Comparison of ENCODE assay signal across 1 cellular context in the genomic region with DNA sequence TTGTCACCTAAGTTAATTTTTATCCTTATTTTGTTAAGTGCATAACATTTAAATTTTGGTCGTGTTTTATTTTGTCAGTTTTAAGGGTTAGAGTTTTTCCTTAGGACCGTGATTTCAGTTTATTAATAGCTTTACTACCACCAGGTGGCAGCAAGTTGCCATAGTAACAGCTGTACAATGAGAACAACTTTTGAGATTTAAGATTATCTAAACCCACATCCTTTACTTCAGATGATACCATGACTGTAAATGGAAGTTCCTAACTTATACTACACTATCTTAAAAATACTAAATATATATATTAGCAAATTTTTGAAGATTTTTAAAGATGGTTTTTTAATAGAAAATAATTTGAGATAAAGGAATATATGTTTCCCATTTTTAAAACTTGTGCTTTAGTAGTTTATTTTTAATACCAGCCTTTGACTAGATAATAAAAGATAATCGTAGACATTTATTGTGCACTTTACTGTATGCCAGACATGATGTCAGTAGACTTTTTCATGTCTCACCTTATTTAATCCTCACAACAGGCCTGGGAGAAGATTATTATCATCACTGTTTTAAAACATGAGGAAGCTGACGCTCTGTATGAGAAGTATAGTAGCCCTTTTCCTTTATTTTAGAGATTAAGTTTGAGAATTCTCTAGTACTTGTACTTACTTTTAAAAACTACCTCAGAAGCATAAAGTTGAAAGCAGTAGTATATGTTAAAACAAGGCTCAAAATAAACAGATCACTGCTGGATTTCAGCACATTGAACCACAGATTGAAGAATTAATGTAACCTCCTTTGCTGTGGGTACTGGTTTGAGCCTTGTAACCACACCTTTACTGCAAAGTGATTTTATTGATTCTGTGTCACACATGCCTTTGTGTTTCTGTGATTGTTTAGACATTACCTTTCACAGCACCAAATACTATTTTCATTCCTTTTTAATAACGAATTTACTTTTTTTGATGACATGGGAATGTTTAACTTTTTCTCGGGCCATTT.
TF ChIP-seq lines count a peak whose summit lies in the region.

No MANE protein-coding gene starts in this region.

TF ChIP-seq in GM12878, 131 proteins besides CTCF, POLR2A, EP300 and RAD21 (continued from another document):
- TF ChIP-seq, protein P1, sequence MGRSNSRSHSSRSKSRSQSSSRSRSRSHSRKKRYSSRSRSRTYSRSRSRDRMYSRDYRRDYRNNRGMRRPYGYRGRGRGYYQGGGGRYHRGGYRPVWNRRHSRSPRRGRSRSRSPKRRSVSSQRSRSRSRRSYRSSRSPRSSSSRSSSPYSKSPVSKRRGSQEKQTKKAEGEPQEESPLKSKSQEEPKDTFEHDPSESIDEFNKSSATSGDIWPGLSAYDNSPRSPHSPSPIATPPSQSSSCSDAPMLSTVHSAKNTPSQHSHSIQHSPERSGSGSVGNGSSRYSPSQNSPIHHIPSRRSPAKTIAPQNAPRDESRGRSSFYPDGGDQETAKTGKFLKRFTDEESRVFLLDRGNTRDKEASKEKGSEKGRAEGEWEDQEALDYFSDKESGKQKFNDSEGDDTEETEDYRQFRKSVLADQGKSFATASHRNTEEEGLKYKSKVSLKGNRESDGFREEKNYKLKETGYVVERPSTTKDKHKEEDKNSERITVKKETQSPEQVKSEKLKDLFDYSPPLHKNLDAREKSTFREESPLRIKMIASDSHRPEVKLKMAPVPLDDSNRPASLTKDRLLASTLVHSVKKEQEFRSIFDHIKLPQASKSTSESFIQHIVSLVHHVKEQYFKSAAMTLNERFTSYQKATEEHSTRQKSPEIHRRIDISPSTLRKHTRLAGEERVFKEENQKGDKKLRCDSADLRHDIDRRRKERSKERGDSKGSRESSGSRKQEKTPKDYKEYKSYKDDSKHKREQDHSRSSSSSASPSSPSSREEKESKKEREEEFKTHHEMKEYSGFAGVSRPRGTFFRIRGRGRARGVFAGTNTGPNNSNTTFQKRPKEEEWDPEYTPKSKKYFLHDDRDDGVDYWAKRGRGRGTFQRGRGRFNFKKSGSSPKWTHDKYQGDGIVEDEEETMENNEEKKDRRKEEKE (IDR thresholded peaks at IDR 0.05), result no peak
- TF ChIP-seq ZNF24 (IDR thresholded peaks at IDR 0.05), result no peak
- TF ChIP-seq BACH1 (IDR thresholded peaks at IDR 0.05; ENCODE audit: borderline replicate concordance), result no peak
- no peak for TF ChIP-seq GABPA (IDR thresholded peaks at IDR 0.05; ENCODE audit: low read depth)
- no peak for TF ChIP-seq MEF2A (IDR thresholded peaks at IDR 0.05; ENCODE audit: insufficient read depth, low read depth, low read length)
- TF ChIP-seq, protein P2, sequence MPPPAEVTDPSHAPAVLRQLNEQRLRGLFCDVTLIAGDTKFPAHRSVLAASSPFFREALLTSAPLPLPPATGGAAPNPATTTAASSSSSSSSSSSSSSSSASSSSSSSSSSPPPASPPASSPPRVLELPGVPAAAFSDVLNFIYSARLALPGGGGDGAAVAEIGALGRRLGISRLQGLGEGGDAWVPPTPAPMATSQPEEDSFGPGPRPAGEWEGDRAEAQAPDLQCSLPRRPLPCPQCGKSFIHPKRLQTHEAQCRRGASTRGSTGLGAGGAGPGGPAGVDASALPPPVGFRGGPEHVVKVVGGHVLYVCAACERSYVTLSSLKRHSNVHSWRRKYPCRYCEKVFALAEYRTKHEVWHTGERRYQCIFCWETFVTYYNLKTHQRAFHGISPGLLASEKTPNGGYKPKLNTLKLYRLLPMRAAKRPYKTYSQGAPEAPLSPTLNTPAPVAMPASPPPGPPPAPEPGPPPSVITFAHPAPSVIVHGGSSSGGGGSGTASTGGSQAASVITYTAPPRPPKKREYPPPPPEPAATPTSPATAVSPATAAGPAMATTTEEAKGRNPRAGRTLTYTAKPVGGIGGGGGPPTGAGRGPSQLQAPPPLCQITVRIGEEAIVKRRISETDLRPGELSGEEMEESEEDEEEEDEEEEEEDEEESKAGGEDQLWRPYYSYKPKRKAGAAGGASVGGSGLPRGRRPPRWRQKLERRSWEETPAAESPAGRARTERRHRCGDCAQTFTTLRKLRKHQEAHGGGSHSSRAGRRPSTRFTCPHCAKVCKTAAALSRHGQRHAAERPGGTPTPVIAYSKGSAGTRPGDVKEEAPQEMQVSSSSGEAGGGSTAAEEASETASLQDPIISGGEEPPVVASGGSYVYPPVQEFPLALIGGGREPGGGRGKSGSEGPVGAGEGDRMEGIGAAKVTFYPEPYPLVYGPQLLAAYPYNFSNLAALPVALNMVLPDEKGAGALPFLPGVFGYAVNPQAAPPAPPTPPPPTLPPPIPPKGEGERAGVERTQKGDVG (CRISPR knock-in tag; IDR thresholded peaks at IDR 0.05), result no peak
- TF ChIP-seq, protein P3, sequence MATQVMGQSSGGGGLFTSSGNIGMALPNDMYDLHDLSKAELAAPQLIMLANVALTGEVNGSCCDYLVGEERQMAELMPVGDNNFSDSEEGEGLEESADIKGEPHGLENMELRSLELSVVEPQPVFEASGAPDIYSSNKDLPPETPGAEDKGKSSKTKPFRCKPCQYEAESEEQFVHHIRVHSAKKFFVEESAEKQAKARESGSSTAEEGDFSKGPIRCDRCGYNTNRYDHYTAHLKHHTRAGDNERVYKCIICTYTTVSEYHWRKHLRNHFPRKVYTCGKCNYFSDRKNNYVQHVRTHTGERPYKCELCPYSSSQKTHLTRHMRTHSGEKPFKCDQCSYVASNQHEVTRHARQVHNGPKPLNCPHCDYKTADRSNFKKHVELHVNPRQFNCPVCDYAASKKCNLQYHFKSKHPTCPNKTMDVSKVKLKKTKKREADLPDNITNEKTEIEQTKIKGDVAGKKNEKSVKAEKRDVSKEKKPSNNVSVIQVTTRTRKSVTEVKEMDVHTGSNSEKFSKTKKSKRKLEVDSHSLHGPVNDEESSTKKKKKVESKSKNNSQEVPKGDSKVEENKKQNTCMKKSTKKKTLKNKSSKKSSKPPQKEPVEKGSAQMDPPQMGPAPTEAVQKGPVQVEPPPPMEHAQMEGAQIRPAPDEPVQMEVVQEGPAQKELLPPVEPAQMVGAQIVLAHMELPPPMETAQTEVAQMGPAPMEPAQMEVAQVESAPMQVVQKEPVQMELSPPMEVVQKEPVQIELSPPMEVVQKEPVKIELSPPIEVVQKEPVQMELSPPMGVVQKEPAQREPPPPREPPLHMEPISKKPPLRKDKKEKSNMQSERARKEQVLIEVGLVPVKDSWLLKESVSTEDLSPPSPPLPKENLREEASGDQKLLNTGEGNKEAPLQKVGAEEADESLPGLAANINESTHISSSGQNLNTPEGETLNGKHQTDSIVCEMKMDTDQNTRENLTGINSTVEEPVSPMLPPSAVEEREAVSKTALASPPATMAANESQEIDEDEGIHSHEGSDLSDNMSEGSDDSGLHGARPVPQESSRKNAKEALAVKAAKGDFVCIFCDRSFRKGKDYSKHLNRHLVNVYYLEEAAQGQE (IDR thresholded peaks at IDR 0.05; ENCODE audit: low read depth, low read length), result no peak
- TF ChIP-seq JUND (IDR thresholded peaks at IDR 0.05; ENCODE audit: low read depth, low read length), result no peak
- TF ChIP-seq, protein P4, sequence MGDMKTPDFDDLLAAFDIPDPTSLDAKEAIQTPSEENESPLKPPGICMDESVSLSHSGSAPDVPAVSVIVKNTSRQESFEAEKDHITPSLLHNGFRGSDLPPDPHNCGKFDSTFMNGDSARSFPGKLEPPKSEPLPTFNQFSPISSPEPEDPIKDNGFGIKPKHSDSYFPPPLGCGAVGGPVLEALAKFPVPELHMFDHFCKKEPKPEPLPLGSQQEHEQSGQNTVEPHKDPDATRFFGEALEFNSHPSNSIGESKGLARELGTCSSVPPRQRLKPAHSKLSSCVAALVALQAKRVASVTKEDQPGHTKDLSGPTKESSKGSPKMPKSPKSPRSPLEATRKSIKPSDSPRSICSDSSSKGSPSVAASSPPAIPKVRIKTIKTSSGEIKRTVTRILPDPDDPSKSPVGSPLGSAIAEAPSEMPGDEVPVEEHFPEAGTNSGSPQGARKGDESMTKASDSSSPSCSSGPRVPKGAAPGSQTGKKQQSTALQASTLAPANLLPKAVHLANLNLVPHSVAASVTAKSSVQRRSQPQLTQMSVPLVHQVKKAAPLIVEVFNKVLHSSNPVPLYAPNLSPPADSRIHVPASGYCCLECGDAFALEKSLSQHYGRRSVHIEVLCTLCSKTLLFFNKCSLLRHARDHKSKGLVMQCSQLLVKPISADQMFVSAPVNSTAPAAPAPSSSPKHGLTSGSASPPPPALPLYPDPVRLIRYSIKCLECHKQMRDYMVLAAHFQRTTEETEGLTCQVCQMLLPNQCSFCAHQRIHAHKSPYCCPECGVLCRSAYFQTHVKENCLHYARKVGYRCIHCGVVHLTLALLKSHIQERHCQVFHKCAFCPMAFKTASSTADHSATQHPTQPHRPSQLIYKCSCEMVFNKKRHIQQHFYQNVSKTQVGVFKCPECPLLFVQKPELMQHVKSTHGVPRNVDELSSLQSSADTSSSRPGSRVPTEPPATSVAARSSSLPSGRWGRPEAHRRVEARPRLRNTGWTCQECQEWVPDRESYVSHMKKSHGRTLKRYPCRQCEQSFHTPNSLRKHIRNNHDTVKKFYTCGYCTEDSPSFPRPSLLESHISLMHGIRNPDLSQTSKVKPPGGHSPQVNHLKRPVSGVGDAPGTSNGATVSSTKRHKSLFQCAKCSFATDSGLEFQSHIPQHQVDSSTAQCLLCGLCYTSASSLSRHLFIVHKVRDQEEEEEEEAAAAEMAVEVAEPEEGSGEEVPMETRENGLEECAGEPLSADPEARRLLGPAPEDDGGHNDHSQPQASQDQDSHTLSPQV (IDR thresholded peaks at IDR 0.05), result no peak
- TF ChIP-seq, protein P5, sequence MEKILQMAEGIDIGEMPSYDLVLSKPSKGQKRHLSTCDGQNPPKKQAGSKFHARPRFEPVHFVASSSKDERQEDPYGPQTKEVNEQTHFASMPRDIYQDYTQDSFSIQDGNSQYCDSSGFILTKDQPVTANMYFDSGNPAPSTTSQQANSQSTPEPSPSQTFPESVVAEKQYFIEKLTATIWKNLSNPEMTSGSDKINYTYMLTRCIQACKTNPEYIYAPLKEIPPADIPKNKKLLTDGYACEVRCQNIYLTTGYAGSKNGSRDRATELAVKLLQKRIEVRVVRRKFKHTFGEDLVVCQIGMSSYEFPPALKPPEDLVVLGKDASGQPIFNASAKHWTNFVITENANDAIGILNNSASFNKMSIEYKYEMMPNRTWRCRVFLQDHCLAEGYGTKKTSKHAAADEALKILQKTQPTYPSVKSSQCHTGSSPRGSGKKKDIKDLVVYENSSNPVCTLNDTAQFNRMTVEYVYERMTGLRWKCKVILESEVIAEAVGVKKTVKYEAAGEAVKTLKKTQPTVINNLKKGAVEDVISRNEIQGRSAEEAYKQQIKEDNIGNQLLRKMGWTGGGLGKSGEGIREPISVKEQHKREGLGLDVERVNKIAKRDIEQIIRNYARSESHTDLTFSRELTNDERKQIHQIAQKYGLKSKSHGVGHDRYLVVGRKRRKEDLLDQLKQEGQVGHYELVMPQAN (conservative IDR thresholded peaks at IDR 0.05), result no peak
- TF ChIP-seq RCOR1 (conservative IDR thresholded peaks at IDR 0.05; ENCODE audit: low read depth, low read length), result no peak
- TF ChIP-seq BMI1 (IDR thresholded peaks at IDR 0.05; ENCODE audit: borderline replicate concordance), result peak; percentile 93
- no peak for TF ChIP-seq RUNX3 (IDR thresholded peaks at IDR 0.05; ENCODE audit: low read length)
